In the genomic region with DNA sequence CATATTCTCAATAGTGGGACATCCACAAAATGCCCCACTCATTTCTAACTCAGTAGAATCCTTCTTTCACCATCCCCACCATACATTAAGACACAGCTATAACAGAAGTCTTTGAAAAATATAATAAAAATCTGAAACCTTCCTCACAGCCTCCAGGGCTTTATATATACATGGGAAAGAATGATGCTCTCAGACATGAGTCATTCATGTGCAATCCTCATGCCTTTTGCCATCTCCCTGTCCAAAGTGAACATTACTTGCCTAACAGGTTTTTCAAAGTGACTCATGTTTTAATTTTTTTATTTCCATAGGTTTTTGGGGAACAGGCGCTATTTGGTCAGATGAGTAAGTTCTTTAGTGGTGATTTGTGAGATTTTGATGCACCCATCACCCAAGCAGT, we compare ENCODE assay signal across 12 cellular contexts.
A peak's percentile ranks its signal among the peaks of the same experiment; 100 is the strongest.
DNase-seq lines count a peak whose midpoint lies in the region; ATAC-seq and TF ChIP-seq lines count a peak whose summit lies in the region.
"Had no signal": no experiment of that assay in that cellular context is flagged by ENCODE, and none has a peak within 500 bp of the region (broad histone marks: within the 10 kb centered on the region; RNA-seq: fewer than 3 reads in every experiment).

No MANE protein-coding gene starts in this region.

- peaks cover 42% of the 10 kb centered on the region for H3K4me1 ChIP-seq in suprapubic skin

- H3K27ac Mint-ChIP-seq in activated naive CD8-positive, alpha-beta T cell treated with anti-CD3 and anti-CD28 coated beads, Interleukin-2, amount 50 U/mL, for 24 hours, result peak overlapping the region; percentile 72
- no peak overlapping the region for H3K27ac Mint-ChIP-seq in activated naive CD8-positive, alpha-beta T cell treated with anti-CD3 and anti-CD28 coated beads for 36 hours
- H3K27ac Mint-ChIP-seq: CD4-positive, CD25-positive, alpha-beta regulatory T cell; mesothelial cell of epicardium had no signal

- H3K36me3 ChIP-seq in suprapubic skin, result peaks cover 9% of the 10 kb centered on the region

- peak overlapping the region; percentile 88 for H3K27ac ChIP-seq in suprapubic skin

- peak; percentile 81 for ATAC-seq in activated naive CD8-positive, alpha-beta T cell treated with anti-CD3 and anti-CD28 coated beads, Interleukin-2, amount 50 U/mL, for 24 hours
- no peak for ATAC-seq in HG03139 (IDR thresholded peaks at IDR 0.05; ENCODE audit: unreplicated experiment)
- ATAC-seq in GM18861 (IDR thresholded peaks at IDR 0.05; ENCODE audit: unreplicated experiment), result no peak

- no peak overlapping the region for H3K4me3 Mint-ChIP-seq in activated naive CD8-positive, alpha-beta T cell treated with anti-CD3 and anti-CD28 coated beads, Interleukin-2, amount 50 U/mL, for 24 hours
- no peak overlapping the region for H3K4me3 Mint-ChIP-seq in activated naive CD8-positive, alpha-beta T cell treated with anti-CD3 and anti-CD28 coated beads for 36 hours
- H3K4me3 Mint-ChIP-seq: CD4-positive, CD25-positive, alpha-beta regulatory T cell; mesothelial cell of epicardium had no signal

- H3K4me1 Mint-ChIP-seq in activated naive CD8-positive, alpha-beta T cell treated with anti-CD3 and anti-CD28 coated beads, Interleukin-2, amount 50 U/mL, for 24 hours, result peaks cover 50% of the 10 kb centered on the region
- peaks cover 25% of the 10 kb centered on the region for H3K4me1 Mint-ChIP-seq in activated naive CD8-positive, alpha-beta T cell treated with anti-CD3 and anti-CD28 coated beads for 36 hours

- no peak for TF ChIP-seq CTCF in fibroblast of pulmonary artery (IDR thresholded peaks at IDR 0.05; ENCODE audit: low read length, missing control alignments)
- no peak for TF ChIP-seq CTCF in suprapubic skin (IDR thresholded peaks at IDR 0.05)

- H3K27me3 Mint-ChIP-seq in activated naive CD8-positive, alpha-beta T cell treated with anti-CD3 and anti-CD28 coated beads, Interleukin-2, amount 50 U/mL, for 24 hours, result no peaks in the 10 kb centered on the region
- no peaks in the 10 kb centered on the region for H3K27me3 Mint-ChIP-seq in activated naive CD8-positive, alpha-beta T cell treated with anti-CD3 and anti-CD28 coated beads for 36 hours
- H3K27me3 Mint-ChIP-seq: CD4-positive, CD25-positive, alpha-beta regulatory T cell had no signal

- H3K4me3 ChIP-seq in fibroblast of pulmonary artery (replicated peaks; ENCODE audit: low read depth, low read length), result no peak overlapping the region
- H3K4me3 ChIP-seq in suprapubic skin, result no peak overlapping the region

- no peak for TF ChIP-seq POLR2A in suprapubic skin (IDR thresholded peaks at IDR 0.05)

- no peaks in the 10 kb centered on the region for H3K27me3 ChIP-seq in suprapubic skin

- no peaks in the 10 kb centered on the region for H3K9me3 ChIP-seq in suprapubic skin

- H3K9me3 Mint-ChIP-seq in activated naive CD8-positive, alpha-beta T cell treated with anti-CD3 and anti-CD28 coated beads, Interleukin-2, amount 50 U/mL, for 24 hours, result no peaks in the 10 kb centered on the region
- H3K9me3 Mint-ChIP-seq in activated naive CD8-positive, alpha-beta T cell treated with anti-CD3 and anti-CD28 coated beads for 36 hours, result no peaks in the 10 kb centered on the region
- H3K9me3 Mint-ChIP-seq: CD4-positive, CD25-positive, alpha-beta regulatory T cell had no signal

- 56% methylated on average over 1 of the region's 1 CpG for WGBS in suprapubic skin

- TF ChIP-seq EP300 in suprapubic skin (IDR thresholded peaks at IDR 0.05), result no peak

- H3K36me3 Mint-ChIP-seq in activated naive CD8-positive, alpha-beta T cell treated with anti-CD3 and anti-CD28 coated beads, Interleukin-2, amount 50 U/mL, for 24 hours (ENCODE audit: low read depth), result peaks cover 21% of the 10 kb centered on the region
- peaks cover 10% of the 10 kb centered on the region for H3K36me3 Mint-ChIP-seq in activated naive CD8-positive, alpha-beta T cell treated with anti-CD3 and anti-CD28 coated beads for 36 hours

- no peak for DNase-seq in activated naive CD8-positive, alpha-beta T cell treated with anti-CD3 and anti-CD28 coated beads, Interleukin-2, amount 50 U/mL, for 24 hours
- no peak for DNase-seq in activated naive CD8-positive, alpha-beta T cell treated with anti-CD3 and anti-CD28 coated beads for 36 hours
- peak; percentile 74 for DNase-seq in RPMI7951 (ENCODE audit: low read depth)
- DNase-seq in fibroblast of pulmonary artery (ENCODE audit: low read depth), result peak; percentile 62
- no peak for DNase-seq in suprapubic skin (ENCODE audit: low spot score in 2 of 2)
- DNase-seq in GM19238 (ENCODE audit: insufficient read length, low spot score), result no peak
- DNase-seq: CD4-positive, CD25-positive, alpha-beta regulatory T cell; NCI-H526; T-helper 9 cell had no signal

Comparison
In these comparisons a context has a peak if more than half of its experiments do, and no peak if none do; other contexts are left out.
1. DNase-seq: peak in RPMI7951 (single experiment) and fibroblast of pulmonary artery (single experiment); none in activated naive CD8-positive, alpha-beta T cell treated with anti-CD3 and anti-CD28 coated beads, Interleukin-2, amount 50 U/mL, for 24 hours (single experiment), activated naive CD8-positive, alpha-beta T cell treated with anti-CD3 and anti-CD28 coated beads for 36 hours (single experiment), suprapubic skin (0 of 2) and GM19238 (single experiment).